Comparison of ENCODE assay signal across 11 cellular contexts in the genomic region with DNA sequence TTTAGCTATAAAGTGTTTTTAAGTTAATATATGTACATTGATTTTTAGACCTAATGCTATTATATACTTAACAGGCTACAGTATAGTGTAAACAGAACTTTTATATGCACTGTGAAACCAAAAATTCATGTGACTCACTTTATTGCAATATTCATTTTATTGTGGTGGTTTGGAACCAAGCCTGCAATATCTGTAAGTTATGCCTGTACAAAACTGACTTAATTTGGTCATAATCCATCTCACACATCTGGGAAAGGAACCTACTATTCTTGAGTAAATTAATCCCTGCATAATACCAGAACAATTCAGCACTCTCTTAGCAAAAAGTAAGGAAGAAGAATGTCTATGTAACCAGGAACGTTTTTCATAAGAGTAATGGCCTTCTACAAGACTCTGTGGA.
"Had no signal": no experiment of that assay in that cellular context is flagged by ENCODE, and none has a peak within 500 bp of the region (broad histone marks: within the 10 kb centered on the region; RNA-seq: fewer than 3 reads in every experiment).

No MANE protein-coding gene starts in this region.

- H3K4me1 ChIP-seq: tibial artery had no signal

- H3K27me3 ChIP-seq: cardiac muscle cell, tibial artery had no signal

- H3K36me3 ChIP-seq: cardiac muscle cell, tibial artery had no signal

- H3K27ac ChIP-seq: cardiac muscle cell, epithelial cell of prostate, tibial artery had no signal

- ATAC-seq: activated CD4-positive, CD25-positive, alpha-beta regulatory T cell treated with anti-CD3 and anti-CD28 coated beads, Interleukin-2, amount 50 U/mL, for 24 hours; natural killer cell treated with Interleukin-12 subunit alpha and Interleukin-12 subunit beta and Interleukin-15 and Interleukin-18, amount 100 ng/mL, for 72 hours; stimulated activated naive B cell treated with anti-CD40 and anti-IgM and Interleukin-4, amounts not matched to agents 10 μg/mL and 1 μg/mL and 100 μg/mL, for 72 hours had no signal

- DNase-seq: activated naive CD4-positive, alpha-beta T cell; activated naive CD8-positive, alpha-beta T cell treated with anti-CD3 and anti-CD28 coated beads, Interleukin-2, amount 10 ng/mL, durations not matched to agents 7 days and 5 days; aorta; immature natural killer cell; stimulated activated CD4-positive, alpha-beta T cell treated with anti-CD3 and anti-CD28 coated beads, Interleukin-2, amount 100 ng/mL, for 48 hours; stimulated activated naive B cell treated with anti-CD40 and anti-IgM and Interleukin-4, amounts not matched to agents 10 μg/mL and 1 μg/mL and 100 μg/mL, for 72 hours; tibial artery had no signal

- H3K4me3 ChIP-seq: cardiac muscle cell, tibial artery had no signal

- H3K9me3 ChIP-seq: tibial artery had no signal
